In the genomic region with DNA sequence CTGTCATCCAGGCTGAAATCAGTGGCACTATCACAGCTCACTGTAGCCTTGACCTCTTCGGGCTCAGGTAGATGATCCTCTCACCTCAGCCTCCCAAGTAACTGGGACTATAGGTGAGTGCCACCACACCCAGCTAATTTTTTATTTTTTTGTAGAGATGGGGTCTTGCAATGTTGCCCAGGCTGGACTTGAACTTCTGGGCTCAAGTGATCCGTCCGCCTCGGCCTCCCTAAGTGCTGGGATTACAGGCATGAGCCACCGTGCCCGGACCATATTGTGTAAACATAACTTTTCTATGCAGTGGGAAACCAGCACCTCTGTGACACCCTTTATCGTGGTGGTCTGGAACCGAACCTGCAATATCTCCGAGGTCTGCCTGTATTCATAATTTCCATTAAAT, we compare ENCODE assay signal across 1 cellular context.
TF ChIP-seq lines count a peak whose summit lies in the region.

No MANE protein-coding gene starts in this region.

TF ChIP-seq in HepG2, 621 proteins besides CTCF, POLR2A, EP300 and RAD21:
- TF ChIP-seq, protein P1, sequence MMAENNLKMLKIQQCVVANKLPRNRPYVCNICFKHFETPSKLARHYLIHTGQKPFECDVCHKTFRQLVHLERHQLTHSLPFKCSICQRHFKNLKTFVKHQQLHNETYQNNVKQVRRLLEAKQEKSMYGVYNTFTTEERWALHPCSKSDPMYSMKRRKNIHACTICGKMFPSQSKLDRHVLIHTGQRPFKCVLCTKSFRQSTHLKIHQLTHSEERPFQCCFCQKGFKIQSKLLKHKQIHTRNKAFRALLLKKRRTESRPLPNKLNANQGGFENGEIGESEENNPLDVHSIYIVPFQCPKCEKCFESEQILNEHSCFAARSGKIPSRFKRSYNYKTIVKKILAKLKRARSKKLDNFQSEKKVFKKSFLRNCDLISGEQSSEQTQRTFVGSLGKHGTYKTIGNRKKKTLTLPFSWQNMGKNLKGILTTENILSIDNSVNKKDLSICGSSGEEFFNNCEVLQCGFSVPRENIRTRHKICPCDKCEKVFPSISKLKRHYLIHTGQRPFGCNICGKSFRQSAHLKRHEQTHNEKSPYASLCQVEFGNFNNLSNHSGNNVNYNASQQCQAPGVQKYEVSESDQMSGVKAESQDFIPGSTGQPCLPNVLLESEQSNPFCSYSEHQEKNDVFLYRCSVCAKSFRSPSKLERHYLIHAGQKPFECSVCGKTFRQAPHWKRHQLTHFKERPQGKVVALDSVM (CRISPR knock-in tag; IDR thresholded peaks at IDR 0.05) = 0 out of 2 replicates have a peak, but pooled peaks have one; percentile 23
- TF ChIP-seq ZNF883 (CRISPR knock-in tag; IDR thresholded peaks at IDR 0.05; ENCODE audit: not compliant biosample characterization) (peak; percentile 20), HMGA1 (CRISPR knock-in tag; conservative IDR thresholded peaks at IDR 0.05) (no peak), ZNF501 (CRISPR knock-in tag; IDR thresholded peaks at IDR 0.05) (peak; percentile 31; the same call in 1 of the 2 replicates), ZMYM3 (CRISPR knock-in tag; IDR thresholded peaks at IDR 0.05) (0 out of 2 replicates have a peak, but pooled peaks have one; percentile 43), JUN (CRISPR knock-in tag; IDR thresholded peaks at IDR 0.05) (no peak), YEATS4 (CRISPR knock-in tag; IDR thresholded peaks at IDR 0.05; ENCODE audit: borderline replicate concordance) (no peak), ZNF430 (CRISPR knock-in tag; IDR thresholded peaks at IDR 0.05) (no peak), GATAD1 (CRISPR knock-in tag; IDR thresholded peaks at IDR 0.05) (no peak), ZNF121 (CRISPR knock-in tag; IDR thresholded peaks at IDR 0.05) (peak; percentile 96)
- TF ChIP-seq, protein P2, sequence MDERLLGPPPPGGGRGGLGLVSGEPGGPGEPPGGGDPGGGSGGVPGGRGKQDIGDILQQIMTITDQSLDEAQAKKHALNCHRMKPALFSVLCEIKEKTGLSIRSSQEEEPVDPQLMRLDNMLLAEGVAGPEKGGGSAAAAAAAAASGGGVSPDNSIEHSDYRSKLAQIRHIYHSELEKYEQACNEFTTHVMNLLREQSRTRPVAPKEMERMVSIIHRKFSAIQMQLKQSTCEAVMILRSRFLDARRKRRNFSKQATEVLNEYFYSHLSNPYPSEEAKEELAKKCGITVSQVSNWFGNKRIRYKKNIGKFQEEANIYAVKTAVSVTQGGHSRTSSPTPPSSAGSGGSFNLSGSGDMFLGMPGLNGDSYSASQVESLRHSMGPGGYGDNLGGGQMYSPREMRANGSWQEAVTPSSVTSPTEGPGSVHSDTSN (CRISPR knock-in tag; IDR thresholded peaks at IDR 0.05) = no peak
